ENCODE assay signal across 18 cellular contexts in genomic region chr3:79148786-79149185, GRCh38.
DNase-seq lines count a peak whose midpoint lies in the region; ATAC-seq and TF ChIP-seq lines count a peak whose summit lies in the region.
"Had no signal": no experiment of that assay in that cellular context is flagged by ENCODE, and none has a peak within 500 bp of the region (broad histone marks: within the 10 kb centered on the region; RNA-seq: fewer than 3 reads in every experiment).

No MANE protein-coding gene starts in this region.

- H3K27me3 ChIP-seq in mammary epithelial cell (ENCODE audit: insufficient read depth, low read length) (peaks cover 2% of the 10 kb centered on the region), foreskin keratinocyte (no peaks in the 10 kb centered on the region)
- no peaks in the 10 kb centered on the region for H3K27me3 ChIP-seq in CD8-positive, alpha-beta memory T cell (ENCODE audit: insufficient read depth, low read length, poor library complexity, severe bottlenecking)
- H3K27me3 ChIP-seq: SJSA1 had no signal

- no peaks in the 10 kb centered on the region for H3K9me3 ChIP-seq in mammary epithelial cell (replicated peaks; ENCODE audit: insufficient read depth, low read length)
- no peaks in the 10 kb centered on the region for H3K9me3 ChIP-seq in CD8-positive, alpha-beta memory T cell (ENCODE audit: low read length)
- H3K9me3 ChIP-seq: HAP-1, SJSA1 had no signal

- H3K27ac ChIP-seq in mammary epithelial cell (ENCODE audit: insufficient read depth, low read depth, low read length) (no peak overlapping the region), foreskin keratinocyte (no peak overlapping the region)
- H3K27ac ChIP-seq in CD8-positive, alpha-beta memory T cell (ENCODE audit: low read depth, low read length), result no peak overlapping the region
- H3K27ac ChIP-seq: SJSA1 had no signal

- H3K4me2 ChIP-seq in mammary epithelial cell (ENCODE audit: insufficient read depth, low read depth, low read length), result no peak overlapping the region

- intact Hi-C loops in MCF 10A (cut with micrococcal nuclease), result no loop called here
- intact Hi-C loops in mammary epithelial cell (cut with micrococcal nuclease), result no loop called here

- no peak overlapping the region for H3K9ac ChIP-seq in mammary epithelial cell (ENCODE audit: insufficient read depth, low read length)

- H3K36me3 Mint-ChIP-seq in MCF 10A (ENCODE audit: insufficient read depth, unreplicated experiment), result no peaks in the 10 kb centered on the region
- no peaks in the 10 kb centered on the region for H3K36me3 Mint-ChIP-seq in CD8-positive, alpha-beta memory T cell
- H3K36me3 Mint-ChIP-seq: CD14-positive monocyte had no signal

- 90% methylated on average over 2 of the region's 2 CpGs for WGBS in mammary epithelial cell (ENCODE audit: low coverage, missing lambda C conversion rate)

- H3K4me3 ChIP-seq in mammary epithelial cell (replicated peaks in 1 of 3; ENCODE audit: insufficient read depth in 1 of 3, low read depth in 2 of 3, low read length in 3 of 3) (no peak overlapping the region), epithelial cell of esophagus (ENCODE audit: low read length) (no peak overlapping the region)
- no peak overlapping the region for H3K4me3 ChIP-seq in CD8-positive, alpha-beta memory T cell (ENCODE audit: low read length)
- H3K4me3 ChIP-seq: HAP-1, SJSA1 had no signal

- no TSS peak for BruUV-seq in MCF 10A (replicated peaks; lab: Mats Ljungman, UMichigan)
- no TSS peak for BruUV-seq in mammary epithelial cell (replicated peaks; lab: Mats Ljungman, UMichigan)

- peak; percentile 13 for DNase-seq in MCF 10A (ENCODE audit: unreplicated experiment)
- no peak for DNase-seq in mammary epithelial cell
- peak; percentile 48 for DNase-seq in epithelial cell of esophagus (ENCODE audit: low read depth)
- peak; percentile 6 to 33 for DNase-seq in foreskin keratinocyte
- no peak for DNase-seq in COLO829 (ENCODE audit: low spot score)
- no peak for DNase-seq in CD8-positive, alpha-beta memory T cell
- DNase-seq in middle frontal gyrus (ENCODE audit: extremely low spot score, low spot score), result no peak
- DNase-seq: 8988T, GF-D8, Kasumi-1, NCI-H146, NCI-H2227 treated with DMSO at 0.1 percent for 48 hours, NCI-H526 treated with DMSO at 0.1 percent for 48 hours, PC-3 had no signal

- CTCF ChIA-PET in MCF 10A (lab: Yijun Ruan, JAX) (no interaction called here), mammary epithelial cell (lab: Charles Lee; ENCODE audit: low non-redundant PET) (no interaction called here)
- CTCF ChIA-PET in CD8-positive, alpha-beta memory T cell (lab: Charles Lee), result no interaction called here

- no peaks in the 10 kb centered on the region for H3K9me3 Mint-ChIP-seq in MCF 10A (ENCODE audit: unreplicated experiment)
- H3K9me3 Mint-ChIP-seq in CD8-positive, alpha-beta memory T cell, result peaks cover 5 to 16% (median 9%) of the 10 kb centered on the region in 5 donors

- H2AFZ ChIP-seq in mammary epithelial cell (ENCODE audit: low read depth, low read length), result no peak overlapping the region

- no peaks in the 10 kb centered on the region for H3K4me1 ChIP-seq in mammary epithelial cell (ENCODE audit: insufficient read depth, low read length)
- H3K4me1 ChIP-seq in foreskin keratinocyte, result no peaks in the 10 kb centered on the region
- H3K4me1 ChIP-seq in CD8-positive, alpha-beta memory T cell (ENCODE audit: insufficient read depth, low read length), result no peaks in the 10 kb centered on the region
- H3K4me1 ChIP-seq: HAP-1, SJSA1 had no signal

- no peaks in the 10 kb centered on the region for H3K36me3 ChIP-seq in mammary epithelial cell (ENCODE audit: insufficient read depth, low read length)
- H3K36me3 ChIP-seq in CD8-positive, alpha-beta memory T cell (ENCODE audit: insufficient read depth, low read length), result no peaks in the 10 kb centered on the region
- H3K36me3 ChIP-seq: HAP-1, SJSA1 had no signal

- in situ Hi-C loops in mammary epithelial cell (cut with MboI; ENCODE audit: low sequenced_read_pairs in 2 of 2), result no loop called here

- H3K4me3 Mint-ChIP-seq in MCF 10A (ENCODE audit: unreplicated experiment), result no peak overlapping the region
- no peak overlapping the region for H3K4me3 Mint-ChIP-seq in CD8-positive, alpha-beta memory T cell
- H3K4me3 Mint-ChIP-seq: CD14-positive monocyte had no signal

- no peaks in the 10 kb centered on the region for H3K4me1 Mint-ChIP-seq in MCF 10A (ENCODE audit: insufficient read depth, unreplicated experiment)
- no peaks in the 10 kb centered on the region for H3K4me1 Mint-ChIP-seq in CD8-positive, alpha-beta memory T cell
- H3K4me1 Mint-ChIP-seq: CD14-positive monocyte had no signal

- H3K27ac Mint-ChIP-seq in MCF 10A (ENCODE audit: low read depth, unreplicated experiment), result no peak overlapping the region
- no peak overlapping the region for H3K27ac Mint-ChIP-seq in CD8-positive, alpha-beta memory T cell
- H3K27ac Mint-ChIP-seq: CD14-positive monocyte had no signal

- H3K27me3 Mint-ChIP-seq in MCF 10A (ENCODE audit: insufficient read depth, unreplicated experiment), result peaks cover 90% of the 10 kb centered on the region
- H3K27me3 Mint-ChIP-seq in CD8-positive, alpha-beta memory T cell, result no peaks in the 10 kb centered on the region

- no peak for ATAC-seq in foreskin keratinocyte
- no peak for ATAC-seq in GM21423 (IDR thresholded peaks at IDR 0.05; ENCODE audit: unreplicated experiment)
- ATAC-seq: PC-3 had no signal

- dilution Hi-C loops in mammary epithelial cell (cut with HindIII; ENCODE audit: low sequenced_read_pairs), result no loop called here

- H3K79me2 ChIP-seq in mammary epithelial cell (ENCODE audit: insufficient read depth, low read length), result no peaks in the 10 kb centered on the region

- TF ChIP-seq CTCF in MCF 10A (IDR thresholded peaks at IDR 0.05; ENCODE audit: unreplicated experiment) (no peak), mammary epithelial cell (conservative IDR thresholded peaks at IDR 0.05 in 1 of 2, IDR thresholded peaks at IDR 0.05 in 1 of 2; ENCODE audit: extremely low read depth in 1 of 2, insufficient read depth in 1 of 2, low read depth in 1 of 2, low read length in 2 of 2) (no peak), epithelial cell of esophagus (IDR thresholded peaks at IDR 0.05; ENCODE audit: insufficient read depth, low read depth, low read length, missing control alignments) (no peak), foreskin keratinocyte (conservative IDR thresholded peaks at IDR 0.05) (no peak)

- H4K20me1 ChIP-seq in mammary epithelial cell (ENCODE audit: insufficient read depth, low read length), result no peaks in the 10 kb centered on the region

- POLR2A ChIA-PET in MCF 10A (lab: Yijun Ruan, JAX), result no interaction called here
- POLR2A ChIA-PET in CD8-positive, alpha-beta memory T cell (lab: Charles Lee), result no interaction called here

Comparison
In these comparisons a context has a peak if more than half of its experiments do, and no peak if none do; other contexts are left out.
1. DNase-seq: peak in MCF 10A (single experiment), epithelial cell of esophagus (single experiment) and foreskin keratinocyte (2 of 2); none in mammary epithelial cell (single experiment), COLO829 (single experiment), CD8-positive, alpha-beta memory T cell (0 of 5) and middle frontal gyrus (single experiment).